Comparison of ENCODE assay signal across 23 cellular contexts in genomic region chr12:123492290-123492689, GRCh38. TPM values are rescaled to one million over a fixed set of nuclear protein-coding genes. Genes with fewer than 3 reads are reported as not detected.
DNase-seq lines count a peak whose midpoint lies in the region; ATAC-seq and TF ChIP-seq lines count a peak whose summit lies in the region.
"Had no signal": no experiment of that assay in that cellular context is flagged by ENCODE, and none has a peak within 500 bp of the region (broad histone marks: within the 10 kb centered on the region; RNA-seq: fewer than 3 reads in every experiment).

No MANE protein-coding gene starts in this region.

- H3K9me3 Mint-ChIP-seq in progenitor cell of endocrine pancreas (ENCODE audit: low read depth), result no peaks in the 10 kb centered on the region
- no peaks in the 10 kb centered on the region for H3K9me3 Mint-ChIP-seq in CD8-positive, alpha-beta T cell
- H3K9me3 Mint-ChIP-seq: activated naive CD4-positive, alpha-beta T cell treated with anti-CD3 and anti-CD28 coated beads, Interleukin-2, amount 50 U/mL, for 24 hours; activated T-cell treated with anti-CD3 and anti-CD28 coated beads, Interleukin-2, amount 50 U/mL, for 72 hours; CD4-positive, alpha-beta memory T cell; HFFc6; naive B cell had no signal

- CTCF ChIA-PET in CD8-positive, alpha-beta T cell (lab: Charles Lee), result no interaction called here

- H3K9me3 ChIP-seq in heart right ventricle, result no peaks in the 10 kb centered on the region
- no peaks in the 10 kb centered on the region for H3K9me3 ChIP-seq in T-helper 17 cell (ENCODE audit: control insufficient read depth, low read length, poor library complexity, severe bottlenecking)
- no peaks in the 10 kb centered on the region for H3K9me3 ChIP-seq in CD8-positive, alpha-beta T cell (ENCODE audit: low read length)
- H3K9me3 ChIP-seq in testis, result no peaks in the 10 kb centered on the region
- H3K9me3 ChIP-seq: pancreas, vagina had no signal

- ATAC-seq in heart right ventricle (peak in 7 of 8 donors; percentile 39 to 75 (median 50)), HG03139 (IDR thresholded peaks at IDR 0.05; ENCODE audit: unreplicated experiment) (no peak), T-helper 17 cell (no peak)
- ATAC-seq in CD8-positive, alpha-beta T cell, result no peak
- ATAC-seq: activated CD4-positive, CD25-positive, alpha-beta regulatory T cell treated with anti-CD3 and anti-CD28 coated beads, Interleukin-2, amount 50 U/mL, for 24 hours; activated T-cell treated with anti-CD3 and anti-CD28 coated beads, Interleukin-2, amount 50 U/mL, for 72 hours; K562; pancreas had no signal

- peaks cover 3 to 21% (median 7%) of the 10 kb centered on the region in 9 donors for H3K4me1 ChIP-seq in heart right ventricle
- H3K4me1 ChIP-seq in CD8-positive, alpha-beta T cell (ENCODE audit: insufficient read depth, low read length), result no peaks in the 10 kb centered on the region
- no peaks in the 10 kb centered on the region for H3K4me1 ChIP-seq in testis
- H3K4me1 ChIP-seq: pancreas, vagina had no signal

- H3K36me3 Mint-ChIP-seq in progenitor cell of endocrine pancreas (ENCODE audit: insufficient read depth) (peaks cover 8% of the 10 kb centered on the region), T-helper 17 cell (ENCODE audit: low read depth) (peaks cover 3% of the 10 kb centered on the region)
- no peaks in the 10 kb centered on the region for H3K36me3 Mint-ChIP-seq in CD8-positive, alpha-beta T cell
- H3K36me3 Mint-ChIP-seq: activated naive CD4-positive, alpha-beta T cell treated with anti-CD3 and anti-CD28 coated beads, Interleukin-2, amount 50 U/mL, for 24 hours; naive B cell had no signal

- H3K27ac Mint-ChIP-seq in progenitor cell of endocrine pancreas (peak overlapping the region; percentile 13), T-helper 17 cell (no peak overlapping the region)
- no peak overlapping the region for H3K27ac Mint-ChIP-seq in CD8-positive, alpha-beta T cell
- H3K27ac Mint-ChIP-seq: activated naive CD4-positive, alpha-beta T cell treated with anti-CD3 and anti-CD28 coated beads, Interleukin-2, amount 50 U/mL, for 24 hours; activated T-cell treated with anti-CD3 and anti-CD28 coated beads, Interleukin-2, amount 50 U/mL, for 72 hours; HFFc6; naive B cell had no signal

- POLR2A ChIA-PET in CD8-positive, alpha-beta T cell (lab: Charles Lee), result no interaction called here

- H3K4me3 Mint-ChIP-seq in progenitor cell of endocrine pancreas (ENCODE audit: low read depth) (no peak overlapping the region), T-helper 17 cell (no peak overlapping the region)
- no peak overlapping the region for H3K4me3 Mint-ChIP-seq in CD8-positive, alpha-beta T cell
- H3K4me3 Mint-ChIP-seq: activated naive CD4-positive, alpha-beta T cell treated with anti-CD3 and anti-CD28 coated beads, Interleukin-2, amount 50 U/mL, for 24 hours; activated T-cell treated with anti-CD3 and anti-CD28 coated beads, Interleukin-2, amount 50 U/mL, for 72 hours; CD4-positive, alpha-beta memory T cell; HFFc6; naive B cell had no signal

- H3K4me1 Mint-ChIP-seq in progenitor cell of endocrine pancreas (ENCODE audit: low read depth) (peaks cover 17% of the 10 kb centered on the region), T-helper 17 cell (peaks cover 4% of the 10 kb centered on the region)
- no peaks in the 10 kb centered on the region for H3K4me1 Mint-ChIP-seq in CD8-positive, alpha-beta T cell (ENCODE audit: low read depth)
- H3K4me1 Mint-ChIP-seq: activated naive CD4-positive, alpha-beta T cell treated with anti-CD3 and anti-CD28 coated beads, Interleukin-2, amount 50 U/mL, for 24 hours; CD4-positive, alpha-beta memory T cell; naive B cell had no signal

- H3K4me3 ChIP-seq in heart right ventricle, result no peak overlapping the region
- H3K4me3 ChIP-seq in CD8-positive, alpha-beta T cell (ENCODE audit: low read depth, low read length), result no peak overlapping the region
- no peak overlapping the region for H3K4me3 ChIP-seq in testis
- H3K4me3 ChIP-seq: K562, pancreas, vagina had no signal

- DNase-seq in DMS53 (lab: John Stamatoyannopoulos, UW) (peak; percentile 47), SIG-M5 (lab: John Stamatoyannopoulos, UW) (peak; percentile 19), heart right ventricle (no peak), progenitor cell of endocrine pancreas (ENCODE audit: low spot score, unreplicated experiment) (no peak), T-helper 17 cell (no peak), testis (no peak)
- no peak for DNase-seq in CD8-positive, alpha-beta T cell
- DNase-seq: activated T-cell treated with anti-CD3 and anti-CD28 coated beads, Interleukin-2, amount 50 U/mL, for 72 hours; CD4-positive, alpha-beta memory T cell; effector memory CD4-positive, alpha-beta T cell; HFFc6; naive B cell; NCI-H1092 treated with DMSO at 0.1 percent for 48 hours; NCI-H2081; pancreas; SHP77; small intestine; stimulated activated CD4-positive, alpha-beta T cell treated with anti-CD3 and anti-CD28 coated beads, Interleukin-2, amount 100 ng/mL, for 48 hours had no signal

- H3K27me3 Mint-ChIP-seq in progenitor cell of endocrine pancreas (no peaks in the 10 kb centered on the region), T-helper 17 cell (no peaks in the 10 kb centered on the region)
- no peaks in the 10 kb centered on the region for H3K27me3 Mint-ChIP-seq in CD8-positive, alpha-beta T cell (ENCODE audit: low read depth)
- H3K27me3 Mint-ChIP-seq: activated naive CD4-positive, alpha-beta T cell treated with anti-CD3 and anti-CD28 coated beads, Interleukin-2, amount 50 U/mL, for 24 hours; CD4-positive, alpha-beta memory T cell had no signal

- 42 to 67% methylated on average over 2 of the region's 2 CpGs for WGBS in heart right ventricle, 2 donors
- WGBS in testis, 2 donors, result 85 to 87% methylated on average over 2 of the region's 2 CpGs

- intact Hi-C loops in heart right ventricle (cut with DNase I), result no loop called here
- intact Hi-C loops in CD8-positive, alpha-beta T cell (cut with DNase I, micrococcal nuclease), result no loop called here
- intact Hi-C loops in testis (cut with DNase I; ENCODE audit: low total_unique reads), result no loop called here

- no peak for TF ChIP-seq CTCF in heart right ventricle (IDR thresholded peaks at IDR 0.05)
- no peak for TF ChIP-seq CTCF in progenitor cell of endocrine pancreas (IDR thresholded peaks at IDR 0.05; ENCODE audit: unreplicated experiment)
- no peak for TF ChIP-seq CTCF in CD8-positive, alpha-beta T cell (IDR thresholded peaks at IDR 0.05)
- TF ChIP-seq CTCF in testis (IDR thresholded peaks at IDR 0.05), result no peak

- H3K27me3 ChIP-seq in heart right ventricle (no peaks in the 10 kb centered on the region), testis (no peaks in the 10 kb centered on the region)
- no peaks in the 10 kb centered on the region for H3K27me3 ChIP-seq in CD8-positive, alpha-beta T cell (ENCODE audit: insufficient read depth, low read length)
- H3K27me3 ChIP-seq: pancreas, vagina had no signal

- H3K36me3 ChIP-seq in heart right ventricle (peaks cover 0 to 48% (median 8%) of the 10 kb centered on the region in 9 donors), testis (ENCODE audit: low read depth, missing control alignments) (no peaks in the 10 kb centered on the region)
- H3K36me3 ChIP-seq in CD8-positive, alpha-beta T cell (ENCODE audit: insufficient read depth, low read length), result no peaks in the 10 kb centered on the region
- H3K36me3 ChIP-seq: pancreas had no signal

- no peak for TF ChIP-seq POLR2A in testis (IDR thresholded peaks at IDR 0.05)

- H3K27ac ChIP-seq in heart right ventricle (peak overlapping the region in 8 of 10 donors; percentile 53 to 73 (median 60)), testis (no peak overlapping the region)
- H3K27ac ChIP-seq in CD8-positive, alpha-beta T cell (ENCODE audit: low read depth, low read length), result no peak overlapping the region
- H3K27ac ChIP-seq: pancreas, vagina had no signal

RNA-seq across cellular contexts. Expression of gene SNRNP35, which starts 34.4 kb away (rescaled TPM):
- total RNA-seq in heart right ventricle (10 to 100 TPM; 18.0 to 32.4 (median 19.5) TPM), progenitor cell of endocrine pancreas (29.2 and 29.8 TPM in 2 replicates), T-helper 17 cell (10 to 100 TPM; 31.3 to 36.5 TPM), testis (10 to 100 TPM; 16.5 to 31.7 TPM)
- polyA plus RNA-seq in heart right ventricle (100 to 1,000 TPM in 1 of 2 donors, 10 to 100 TPM in 1; 27.6 to 117 TPM), testis (ENCODE audit: insufficient read depth, low read depth, low replicate concordance) (32.0 TPM)
- total RNA-seq in CD8-positive, alpha-beta T cell, result 10 to 100 TPM; 24.9 to 27.4 TPM

RNA-seq across cellular contexts. Expression of gene RILPL1, which starts 41.2 kb away (rescaled TPM):
- 100 to 1,000 TPM in 3 of 10 donors, 10 to 100 TPM in 7; 71.4 to 132 (median 86.6) TPM for total RNA-seq in heart right ventricle
- 100 to 1,000 TPM in 1 of 2 donors, 10 to 100 TPM in 1; 78.7 to 106 TPM for polyA plus RNA-seq in heart right ventricle
- 25.4 and 26.2 TPM in 2 replicates for total RNA-seq in progenitor cell of endocrine pancreas
- total RNA-seq in T-helper 17 cell, result 1 to 10 TPM; 3.4 TPM
- total RNA-seq in CD8-positive, alpha-beta T cell, result 1 to 10 TPM; 3.1 to 3.4 TPM
- 10 to 100 TPM; 16.8 to 20.9 TPM for total RNA-seq in testis
- polyA plus RNA-seq in testis (ENCODE audit: insufficient read depth, low read depth, low replicate concordance), result 14.8 TPM

RNA-seq across cellular contexts. Expression of gene RILPL2, which starts 55.8 kb away (rescaled TPM):
- total RNA-seq in heart right ventricle (1 to 10 TPM; 1.5 to 3.5 (median 2.0) TPM), progenitor cell of endocrine pancreas (2.8 TPM in 2 replicates), T-helper 17 cell (10 to 100 TPM in 1 of 2 donors, 1 to 10 TPM in 1; 9.6 to 11.8 TPM), testis (1 to 10 TPM; 2.2 to 2.8 TPM)
- polyA plus RNA-seq in heart right ventricle (1 to 10 TPM; 2.8 to 3.2 TPM), testis (ENCODE audit: insufficient read depth, low read depth, low replicate concordance) (3.6 TPM)
- total RNA-seq in CD8-positive, alpha-beta T cell, result 1 to 10 TPM; 3.4 to 3.6 TPM

Comparison
In these comparisons a context has a peak if more than half of its experiments do, and no peak if none do; other contexts are left out.
1. DNase-seq: peak in DMS53 (single experiment) and SIG-M5 (single experiment); none in heart right ventricle (0 of 2), progenitor cell of endocrine pancreas (single experiment), T-helper 17 cell (0 of 3), CD8-positive, alpha-beta T cell (0 of 7) and testis (single experiment).
2. ATAC-seq: peak in heart right ventricle (7 of 8); none in HG03139 (single experiment), T-helper 17 cell (single experiment) and CD8-positive, alpha-beta T cell (single experiment).
3. H3K27ac ChIP-seq: peak in heart right ventricle (8 of 10); none in CD8-positive, alpha-beta T cell (single experiment) and testis (0 of 2).